1 cellular context compared by ENCODE assay signal in the genomic region with DNA sequence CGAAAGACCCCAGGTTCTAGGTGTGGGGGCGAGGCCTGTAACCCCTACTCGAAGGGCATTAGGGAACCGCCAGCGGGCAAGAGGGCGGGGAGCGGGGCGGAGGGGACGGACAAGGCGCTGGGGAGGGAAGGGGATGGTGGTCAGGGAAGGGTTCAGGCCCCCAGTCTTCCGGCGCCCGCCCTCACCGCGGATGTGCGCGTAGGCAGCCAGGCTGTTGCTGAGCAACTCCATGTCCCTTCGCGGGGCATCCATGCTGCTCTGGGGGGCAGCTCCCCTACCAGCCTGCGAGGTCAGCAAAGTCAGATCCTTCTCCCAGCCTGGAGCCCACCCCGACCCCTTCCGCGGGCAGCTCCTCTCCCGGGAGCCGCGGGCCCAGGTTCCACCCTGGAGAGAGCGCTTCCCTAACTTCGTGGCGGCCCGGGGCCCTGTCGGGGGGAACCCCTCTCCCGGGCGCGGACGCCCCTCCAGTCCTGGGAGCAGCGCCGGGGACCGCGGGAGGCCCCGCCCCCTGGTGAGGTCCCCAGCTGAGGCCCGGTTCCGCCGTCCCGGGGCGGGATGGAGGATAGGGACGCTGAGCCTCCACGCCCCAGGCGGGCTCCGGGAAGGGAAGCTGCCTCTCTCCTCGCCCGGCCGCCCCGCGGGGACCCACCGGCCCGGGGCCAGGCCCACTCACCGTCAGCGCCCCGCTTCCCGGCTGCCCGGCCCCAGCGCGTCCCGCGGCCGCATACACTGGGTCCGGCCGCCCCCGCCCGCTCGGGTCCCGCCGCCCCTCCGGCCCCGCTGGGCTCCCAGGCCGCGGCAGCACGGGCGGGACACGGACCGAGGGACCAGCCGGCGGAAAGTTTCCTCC.
TF ChIP-seq lines count a peak whose summit lies in the region.

No MANE protein-coding gene starts in this region.

TF ChIP-seq in K562, 482 proteins besides CTCF, POLR2A, EP300 and RAD21 (continued from another document and continues in another):
- TF ChIP-seq SRSF9 (IDR thresholded peaks at IDR 0.05; ENCODE audit: borderline replicate concordance, low read depth, low read length) (no peak), SIN3B (IDR thresholded peaks at IDR 0.05; ENCODE audit: low read depth) (peak; percentile 55), ZBTB8A (IDR thresholded peaks at IDR 0.05; ENCODE audit: partially characterized antibody) (no peak), PML (IDR thresholded peaks at IDR 0.05; ENCODE audit: low read length) (no peak), LEF1 (IDR thresholded peaks at IDR 0.05) (no peak), ATF1 (CRISPR knock-in tag; IDR thresholded peaks at IDR 0.05) (no peak), ATF1 (tag; IDR thresholded peaks at IDR 0.05) (no peak), PHF8 (IDR thresholded peaks at IDR 0.05; ENCODE audit: borderline replicate concordance, low read length) (no peak; the same call in 1 of the 2 replicates), SMAD2 (IDR thresholded peaks at IDR 0.05; ENCODE audit: low read depth, low read length) (no peak), ETV6 (IDR thresholded peaks at IDR 0.05; ENCODE audit: borderline replicate concordance in 1 of 2, low read depth in 2 of 2, low read length in 1 of 2) (no peak), ETV6 (CRISPR knock-in tag; IDR thresholded peaks at IDR 0.05; ENCODE audit: borderline replicate concordance) (no peak), NFE2L1 (tag; IDR thresholded peaks at IDR 0.05; ENCODE audit: borderline replicate concordance, low read depth) (no peak), FOXK1 (CRISPR knock-in tag; IDR thresholded peaks at IDR 0.05; ENCODE audit: borderline replicate concordance) (no peak), ERF (CRISPR knock-in tag; IDR thresholded peaks at IDR 0.05) (peak; percentile 88; the same call in 1 of the 2 replicates), GABPB1 (CRISPR knock-in tag; IDR thresholded peaks at IDR 0.05) (peak; percentile 49), KLF16 (IDR thresholded peaks at IDR 0.05) (no peak), EWSR1 (IDR thresholded peaks at IDR 0.05; ENCODE audit: borderline replicate concordance, low read depth, partially characterized antibody) (no peak), ZEB2 (IDR thresholded peaks at IDR 0.05) (no peak), RBM34 (IDR thresholded peaks at IDR 0.05; ENCODE audit: borderline replicate concordance, insufficient read depth, low read length) (no peak), MCM7 (IDR thresholded peaks at IDR 0.05) (no peak), MAZ (CRISPR knock-in tag; conservative IDR thresholded peaks at IDR 0.05 in 1 of 2, IDR thresholded peaks at IDR 0.05 in 1 of 2) (peak; percentile 41 to 45; a peak in 2 of 4 replicates)
- TF ChIP-seq, protein P1, sequence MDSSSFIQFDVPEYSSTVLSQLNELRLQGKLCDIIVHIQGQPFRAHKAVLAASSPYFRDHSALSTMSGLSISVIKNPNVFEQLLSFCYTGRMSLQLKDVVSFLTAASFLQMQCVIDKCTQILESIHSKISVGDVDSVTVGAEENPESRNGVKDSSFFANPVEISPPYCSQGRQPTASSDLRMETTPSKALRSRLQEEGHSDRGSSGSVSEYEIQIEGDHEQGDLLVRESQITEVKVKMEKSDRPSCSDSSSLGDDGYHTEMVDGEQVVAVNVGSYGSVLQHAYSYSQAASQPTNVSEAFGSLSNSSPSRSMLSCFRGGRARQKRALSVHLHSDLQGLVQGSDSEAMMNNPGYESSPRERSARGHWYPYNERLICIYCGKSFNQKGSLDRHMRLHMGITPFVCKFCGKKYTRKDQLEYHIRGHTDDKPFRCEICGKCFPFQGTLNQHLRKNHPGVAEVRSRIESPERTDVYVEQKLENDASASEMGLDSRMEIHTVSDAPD (CRISPR knock-in tag; IDR thresholded peaks at IDR 0.05) = no peak
- TF ChIP-seq, protein P2, sequence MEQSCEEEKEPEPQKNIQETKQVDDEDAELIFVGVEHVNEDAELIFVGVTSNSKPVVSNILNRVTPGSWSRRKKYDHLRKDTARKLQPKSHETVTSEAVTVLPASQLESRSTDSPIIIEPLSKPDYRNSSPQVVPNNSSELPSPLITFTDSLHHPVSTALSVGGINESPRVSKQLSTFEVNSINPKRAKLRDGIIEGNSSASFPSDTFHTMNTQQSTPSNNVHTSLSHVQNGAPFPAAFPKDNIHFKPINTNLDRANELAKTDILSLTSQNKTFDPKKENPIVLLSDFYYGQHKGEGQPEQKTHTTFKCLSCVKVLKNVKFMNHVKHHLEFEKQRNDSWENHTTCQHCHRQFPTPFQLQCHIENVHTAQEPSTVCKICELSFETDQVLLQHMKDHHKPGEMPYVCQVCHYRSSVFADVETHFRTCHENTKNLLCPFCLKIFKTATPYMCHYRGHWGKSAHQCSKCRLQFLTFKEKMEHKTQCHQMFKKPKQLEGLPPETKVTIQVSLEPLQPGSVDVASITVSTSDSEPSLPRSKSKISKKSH (CRISPR knock-in tag; IDR thresholded peaks at IDR 0.05) = no peak
- TF ChIP-seq, protein P3, sequence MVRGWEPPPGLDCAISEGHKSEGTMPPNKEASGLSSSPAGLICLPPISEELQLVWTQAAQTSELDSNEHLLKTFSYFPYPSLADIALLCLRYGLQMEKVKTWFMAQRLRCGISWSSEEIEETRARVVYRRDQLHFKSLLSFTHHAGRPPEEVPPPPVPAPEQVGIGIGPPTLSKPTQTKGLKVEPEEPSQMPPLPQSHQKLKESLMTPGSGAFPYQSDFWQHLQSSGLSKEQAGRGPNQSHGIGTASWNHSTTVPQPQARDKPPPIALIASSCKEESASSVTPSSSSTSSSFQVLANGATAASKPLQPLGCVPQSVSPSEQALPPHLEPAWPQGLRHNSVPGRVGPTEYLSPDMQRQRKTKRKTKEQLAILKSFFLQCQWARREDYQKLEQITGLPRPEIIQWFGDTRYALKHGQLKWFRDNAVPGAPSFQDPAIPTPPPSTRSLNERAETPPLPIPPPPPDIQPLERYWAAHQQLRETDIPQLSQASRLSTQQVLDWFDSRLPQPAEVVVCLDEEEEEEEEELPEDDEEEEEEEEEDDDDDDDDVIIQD (CRISPR knock-in tag; IDR thresholded peaks at IDR 0.05) = no peak
- TF ChIP-seq, protein P4, sequence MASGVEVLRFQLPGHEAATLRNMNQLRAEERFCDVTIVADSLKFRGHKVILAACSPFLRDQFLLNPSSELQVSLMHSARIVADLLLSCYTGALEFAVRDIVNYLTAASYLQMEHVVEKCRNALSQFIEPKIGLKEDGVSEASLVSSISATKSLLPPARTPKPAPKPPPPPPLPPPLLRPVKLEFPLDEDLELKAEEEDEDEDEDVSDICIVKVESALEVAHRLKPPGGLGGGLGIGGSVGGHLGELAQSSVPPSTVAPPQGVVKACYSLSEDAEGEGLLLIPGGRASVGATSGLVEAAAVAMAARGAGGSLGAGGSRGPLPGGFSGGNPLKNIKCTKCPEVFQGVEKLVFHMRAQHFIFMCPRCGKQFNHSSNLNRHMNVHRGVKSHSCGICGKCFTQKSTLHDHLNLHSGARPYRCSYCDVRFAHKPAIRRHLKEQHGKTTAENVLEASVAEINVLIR (CRISPR knock-in tag; IDR thresholded peaks at IDR 0.05) = no peak
- TF ChIP-seq, protein P5, sequence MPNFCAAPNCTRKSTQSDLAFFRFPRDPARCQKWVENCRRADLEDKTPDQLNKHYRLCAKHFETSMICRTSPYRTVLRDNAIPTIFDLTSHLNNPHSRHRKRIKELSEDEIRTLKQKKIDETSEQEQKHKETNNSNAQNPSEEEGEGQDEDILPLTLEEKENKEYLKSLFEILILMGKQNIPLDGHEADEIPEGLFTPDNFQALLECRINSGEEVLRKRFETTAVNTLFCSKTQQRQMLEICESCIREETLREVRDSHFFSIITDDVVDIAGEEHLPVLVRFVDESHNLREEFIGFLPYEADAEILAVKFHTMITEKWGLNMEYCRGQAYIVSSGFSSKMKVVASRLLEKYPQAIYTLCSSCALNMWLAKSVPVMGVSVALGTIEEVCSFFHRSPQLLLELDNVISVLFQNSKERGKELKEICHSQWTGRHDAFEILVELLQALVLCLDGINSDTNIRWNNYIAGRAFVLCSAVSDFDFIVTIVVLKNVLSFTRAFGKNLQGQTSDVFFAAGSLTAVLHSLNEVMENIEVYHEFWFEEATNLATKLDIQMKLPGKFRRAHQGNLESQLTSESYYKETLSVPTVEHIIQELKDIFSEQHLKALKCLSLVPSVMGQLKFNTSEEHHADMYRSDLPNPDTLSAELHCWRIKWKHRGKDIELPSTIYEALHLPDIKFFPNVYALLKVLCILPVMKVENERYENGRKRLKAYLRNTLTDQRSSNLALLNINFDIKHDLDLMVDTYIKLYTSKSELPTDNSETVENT (CRISPR knock-in tag; IDR thresholded peaks at IDR 0.05) = no peak
- TF ChIP-seq, protein P6, sequence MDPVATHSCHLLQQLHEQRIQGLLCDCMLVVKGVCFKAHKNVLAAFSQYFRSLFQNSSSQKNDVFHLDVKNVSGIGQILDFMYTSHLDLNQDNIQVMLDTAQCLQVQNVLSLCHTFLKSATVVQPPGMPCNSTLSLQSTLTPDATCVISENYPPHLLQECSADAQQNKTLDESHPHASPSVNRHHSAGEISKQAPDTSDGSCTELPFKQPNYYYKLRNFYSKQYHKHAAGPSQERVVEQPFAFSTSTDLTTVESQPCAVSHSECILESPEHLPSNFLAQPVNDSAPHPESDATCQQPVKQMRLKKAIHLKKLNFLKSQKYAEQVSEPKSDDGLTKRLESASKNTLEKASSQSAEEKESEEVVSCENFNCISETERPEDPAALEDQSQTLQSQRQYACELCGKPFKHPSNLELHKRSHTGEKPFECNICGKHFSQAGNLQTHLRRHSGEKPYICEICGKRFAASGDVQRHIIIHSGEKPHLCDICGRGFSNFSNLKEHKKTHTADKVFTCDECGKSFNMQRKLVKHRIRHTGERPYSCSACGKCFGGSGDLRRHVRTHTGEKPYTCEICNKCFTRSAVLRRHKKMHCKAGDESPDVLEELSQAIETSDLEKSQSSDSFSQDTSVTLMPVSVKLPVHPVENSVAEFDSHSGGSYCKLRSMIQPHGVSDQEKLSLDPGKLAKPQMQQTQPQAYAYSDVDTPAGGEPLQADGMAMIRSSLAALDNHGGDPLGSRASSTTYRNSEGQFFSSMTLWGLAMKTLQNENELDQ (CRISPR knock-in tag; IDR thresholded peaks at IDR 0.05; ENCODE audit: borderline replicate concordance) = no peak
- TF ChIP-seq, protein P7, sequence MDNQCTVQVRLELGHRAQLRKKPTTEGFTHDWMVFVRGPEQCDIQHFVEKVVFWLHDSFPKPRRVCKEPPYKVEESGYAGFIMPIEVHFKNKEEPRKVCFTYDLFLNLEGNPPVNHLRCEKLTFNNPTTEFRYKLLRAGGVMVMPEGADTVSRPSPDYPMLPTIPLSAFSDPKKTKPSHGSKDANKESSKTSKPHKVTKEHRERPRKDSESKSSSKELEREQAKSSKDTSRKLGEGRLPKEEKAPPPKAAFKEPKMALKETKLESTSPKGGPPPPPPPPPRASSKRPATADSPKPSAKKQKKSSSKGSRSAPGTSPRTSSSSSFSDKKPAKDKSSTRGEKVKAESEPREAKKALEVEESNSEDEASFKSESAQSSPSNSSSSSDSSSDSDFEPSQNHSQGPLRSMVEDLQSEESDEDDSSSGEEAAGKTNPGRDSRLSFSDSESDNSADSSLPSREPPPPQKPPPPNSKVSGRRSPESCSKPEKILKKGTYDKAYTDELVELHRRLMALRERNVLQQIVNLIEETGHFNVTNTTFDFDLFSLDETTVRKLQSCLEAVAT (IDR thresholded peaks at IDR 0.05) = no peak
